Comparison of ENCODE assay signal across 15 cellular contexts in the genomic region with DNA sequence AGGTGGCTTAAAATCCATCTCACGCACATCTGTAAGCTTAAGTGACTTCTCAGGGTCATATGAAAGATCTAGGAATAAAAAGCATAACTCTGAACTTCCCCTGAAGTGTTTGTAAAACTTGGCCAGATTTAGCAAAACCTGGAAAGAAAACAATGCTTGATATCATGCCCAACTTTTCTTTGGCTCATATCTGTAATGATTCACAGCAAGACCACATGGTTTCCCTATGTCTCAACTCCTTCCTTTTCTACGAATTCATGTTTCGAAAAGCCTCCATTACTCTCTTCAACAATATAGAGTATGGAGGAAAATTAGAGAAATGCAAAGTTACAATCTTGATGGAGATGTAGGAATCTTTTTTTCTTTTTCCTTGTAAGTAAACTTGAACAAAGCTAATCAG. TPM values are rescaled to one million over a fixed set of nuclear protein-coding genes. Genes with fewer than 3 reads are reported as not detected.
DNase-seq lines count a peak whose midpoint lies in the region; ATAC-seq, FAIRE-seq and TF ChIP-seq lines count a peak whose summit lies in the region.
"Had no signal": no experiment of that assay in that cellular context is flagged by ENCODE, and none has a peak within 500 bp of the region (broad histone marks: within the 10 kb centered on the region; RNA-seq: fewer than 3 reads in every experiment).

No MANE protein-coding gene starts in this region.

- H3K9me3 ChIP-seq in right atrium auricular region (no peaks in the 10 kb centered on the region), mammary epithelial cell (replicated peaks; ENCODE audit: insufficient read depth, low read length) (no peaks in the 10 kb centered on the region), upper lobe of right lung (no peaks in the 10 kb centered on the region)
- H3K9me3 ChIP-seq: HAP-1 had no signal

- ATAC-seq in left cardiac atrium (peak; percentile 12 to 89), upper lobe of right lung (no peak)
- ATAC-seq: activated naive CD8-positive, alpha-beta T cell treated with anti-CD3 and anti-CD28 coated beads, Interleukin-2, amount 50 U/mL, for 24 hours; GM12878 had no signal

- 9% methylated on average over 3 of the region's 3 CpGs for WGBS in mammary epithelial cell (ENCODE audit: low coverage, missing lambda C conversion rate)

- no peak overlapping the region for H3K9ac ChIP-seq in mammary epithelial cell (ENCODE audit: insufficient read depth, low read length)

- no peak for TF ChIP-seq CTCF in right atrium auricular region (IDR thresholded peaks at IDR 0.05)
- no peak for TF ChIP-seq CTCF in mammary epithelial cell (conservative IDR thresholded peaks at IDR 0.05 in 1 of 2, IDR thresholded peaks at IDR 0.05 in 1 of 2; ENCODE audit: extremely low read depth in 1 of 2, insufficient read depth in 1 of 2, low read depth in 1 of 2, low read length in 2 of 2)
- TF ChIP-seq CTCF in upper lobe of right lung (IDR thresholded peaks at IDR 0.05), result no peak

- H3K4me3 ChIP-seq in right atrium auricular region (no peak overlapping the region), mammary epithelial cell (replicated peaks in 1 of 3; ENCODE audit: insufficient read depth in 1 of 3, low read depth in 2 of 3, low read length in 3 of 3) (no peak overlapping the region), upper lobe of right lung (no peak overlapping the region)
- H3K4me3 ChIP-seq: GM12878, HAP-1 had no signal

- DNase-seq in left cardiac atrium (no peak), right atrium auricular region (ENCODE audit: low spot score) (no peak), mammary epithelial cell (peak; percentile 50), hypothalamus (lab: John Stamatoyannopoulos, UW) (no peak), DMS153 treated with DMSO at 0.1 percent for 48 hours (lab: John Stamatoyannopoulos, UW; ENCODE audit: unreplicated experiment) (no peak), upper lobe of right lung (no peak)
- no peak for DNase-seq in stimulated activated naive CD4-positive, alpha-beta T cell (lab: John Stamatoyannopoulos, UW)
- DNase-seq: ACHN; activated B cell treated with CpG ODN at 0.5 μM for 24 hours; activated naive CD8-positive, alpha-beta T cell treated with anti-CD3 and anti-CD28 coated beads, Interleukin-2, amount 50 U/mL, for 24 hours; activated T-cell treated with anti-CD3 and anti-CD28 coated beads for 4 hours; DMS 273 treated with DMSO at 0.1 percent for 48 hours had no signal

- peak overlapping the region; percentile 3 for H2AFZ ChIP-seq in mammary epithelial cell (ENCODE audit: low read depth, low read length)

- in situ Hi-C loops in mammary epithelial cell (cut with MboI; ENCODE audit: low sequenced_read_pairs in 2 of 2), result no loop called here

- dilution Hi-C loops in mammary epithelial cell (cut with HindIII; ENCODE audit: low sequenced_read_pairs), result no loop called here

- H3K27ac ChIP-seq in right atrium auricular region, result no peak overlapping the region
- H3K27ac ChIP-seq in mammary epithelial cell (ENCODE audit: insufficient read depth, low read depth, low read length), result no peak overlapping the region
- H3K27ac ChIP-seq in upper lobe of right lung, result no peak overlapping the region

- BruUV-seq in mammary epithelial cell (replicated peaks; lab: Mats Ljungman, UMichigan), result no TSS peak

- H3K4me2 ChIP-seq in mammary epithelial cell (ENCODE audit: insufficient read depth, low read depth, low read length), result peak overlapping the region; percentile 47

- FAIRE-seq in islet of Langerhans (lab: Jason Lieb, UNC), result peak; percentile 21
- FAIRE-seq: GM12878 had no signal

- CTCF ChIA-PET in mammary epithelial cell (lab: Charles Lee; ENCODE audit: low non-redundant PET), result no interaction called here

- H3K79me2 ChIP-seq in mammary epithelial cell (ENCODE audit: insufficient read depth, low read length), result no peaks in the 10 kb centered on the region

- H4K20me1 ChIP-seq in mammary epithelial cell (ENCODE audit: insufficient read depth, low read length), result no peaks in the 10 kb centered on the region

- no peaks in the 10 kb centered on the region for H3K27me3 ChIP-seq in right atrium auricular region
- H3K27me3 ChIP-seq in mammary epithelial cell (ENCODE audit: insufficient read depth, low read length), result no peaks in the 10 kb centered on the region
- no peaks in the 10 kb centered on the region for H3K27me3 ChIP-seq in upper lobe of right lung

- no peaks in the 10 kb centered on the region for H3K36me3 ChIP-seq in right atrium auricular region
- no peaks in the 10 kb centered on the region for H3K36me3 ChIP-seq in mammary epithelial cell (ENCODE audit: insufficient read depth, low read length)
- H3K36me3 ChIP-seq in upper lobe of right lung, result no peaks in the 10 kb centered on the region
- H3K36me3 ChIP-seq: HAP-1 had no signal

- intact Hi-C loops in left cardiac atrium (cut with DNase I) (no loop called here), mammary epithelial cell (cut with micrococcal nuclease) (no loop called here), upper lobe of right lung (cut with DNase I) (no loop called here)

- H3K4me1 ChIP-seq in right atrium auricular region, result no peaks in the 10 kb centered on the region
- no peaks in the 10 kb centered on the region for H3K4me1 ChIP-seq in mammary epithelial cell (ENCODE audit: insufficient read depth, low read length)
- peaks cover 8% of the 10 kb centered on the region for H3K4me1 ChIP-seq in upper lobe of right lung

RNA-seq across cellular contexts. Expression of a gene that starts 20.0 kb away (rescaled TPM):
- total RNA-seq in left cardiac atrium (not detected), right atrium auricular region (under 1 TPM in 1 of 2 donors, not detected in 1; 0.35 TPM), mammary epithelial cell (not detected), upper lobe of right lung (not detected)
- not detected for polyA plus RNA-seq in mammary epithelial cell
- not detected for polyA minus RNA-seq in mammary epithelial cell
- total RNA-seq: activated B cell treated with CpG ODN at 0.5 μM for 24 hours, GM12878 had no signal
- polyA plus RNA-seq: GM12878 had no signal
